ENCODE assay signal across 14 cellular contexts in genomic region chr3:156749244-156749643, GRCh38.
DNase-seq lines count a peak whose midpoint lies in the region; ATAC-seq, FAIRE-seq and TF ChIP-seq lines count a peak whose summit lies in the region.
"Had no signal": no experiment of that assay in that cellular context is flagged by ENCODE, and none has a peak within 500 bp of the region (broad histone marks: within the 10 kb centered on the region; RNA-seq: fewer than 3 reads in every experiment).

No MANE protein-coding gene starts in this region.

- H3K27me3 Mint-ChIP-seq in brain (peaks cover 8% of the 10 kb centered on the region), neural crest cell (ENCODE audit: low read depth) (peaks cover 4% of the 10 kb centered on the region)

- TF ChIP-seq POLR2A in erythroblast (IDR thresholded peaks at IDR 0.05; ENCODE audit: low read length): no peak

- H3K36me3 Mint-ChIP-seq in brain (no peaks in the 10 kb centered on the region), neural crest cell (ENCODE audit: low read depth) (peaks cover 8% of the 10 kb centered on the region)
- H3K36me3 Mint-ChIP-seq: CD14-positive monocyte had no signal

- peak overlapping the region in 3 of 5 experiments; percentile 77 to 89 (median 88) for H3K27ac Mint-ChIP-seq in brain
- H3K27ac Mint-ChIP-seq in neural crest cell (ENCODE audit: unreplicated experiment): peak overlapping the region; percentile 92
- H3K27ac Mint-ChIP-seq: activated CD8-positive, alpha-beta T cell treated with anti-CD3 and anti-CD28 coated beads, Interleukin-2, amount 10 ng/mL, durations not matched to agents 7 days and 5 days had no signal

- peak; percentile 18 for DNase-seq in EH (ENCODE audit: low read depth)
- peak; percentile 56 for DNase-seq in NCI-H146 (lab: John Stamatoyannopoulos, UW)
- DNase-seq in neural crest cell (ENCODE audit: low read depth, low spot score): peak; percentile 18
- DNase-seq in putamen (ENCODE audit: low spot score): no peak
- no peak for DNase-seq in erythroblast (lab: John Stamatoyannopoulos, UW)
- no peak for DNase-seq in urothelium cell line (ENCODE audit: low spot score)
- DNase-seq: activated CD8-positive, alpha-beta T cell treated with anti-CD3 and anti-CD28 coated beads, Interleukin-2, amount 10 ng/mL, durations not matched to agents 7 days and 5 days; activated naive CD4-positive, alpha-beta T cell; NCI-H345; RPMI8226 had no signal

- H3K9me3 Mint-ChIP-seq in brain: peaks cover 0 to 9% (median 0%) of the 10 kb centered on the region in 5 experiments
- peaks cover 6% of the 10 kb centered on the region for H3K9me3 Mint-ChIP-seq in neural crest cell
- H3K9me3 Mint-ChIP-seq: central memory CD8-positive, alpha-beta T cell had no signal

- H3K4me1 Mint-ChIP-seq in brain (peaks cover 42% of the 10 kb centered on the region), neural crest cell (peaks cover 32% of the 10 kb centered on the region)
- H3K4me1 Mint-ChIP-seq: central memory CD8-positive, alpha-beta T cell had no signal

- FAIRE-seq in urothelium cell line (lab: Jason Lieb, UNC): no peak

- peak overlapping the region in 1 of 5 experiments; percentile 39 for H3K4me3 Mint-ChIP-seq in brain
- no peak overlapping the region for H3K4me3 Mint-ChIP-seq in neural crest cell
- H3K4me3 Mint-ChIP-seq: activated CD8-positive, alpha-beta T cell treated with anti-CD3 and anti-CD28 coated beads, Interleukin-2, amount 10 ng/mL, durations not matched to agents 7 days and 5 days; CD14-positive monocyte; central memory CD8-positive, alpha-beta T cell had no signal

- ATAC-seq in HG02981 (IDR thresholded peaks at IDR 0.05; ENCODE audit: unreplicated experiment): no peak
- ATAC-seq: activated CD8-positive, alpha-beta T cell treated with anti-CD3 and anti-CD28 coated beads, Interleukin-2, amount 10 ng/mL, durations not matched to agents 7 days and 5 days had no signal

- no peak for TF ChIP-seq CTCF in brain (conservative IDR thresholded peaks at IDR 0.05)
- TF ChIP-seq CTCF in neural crest cell (conservative IDR thresholded peaks at IDR 0.05): no peak

Comparison
In these comparisons a context has a peak if more than half of its experiments do, and no peak if none do; other contexts are left out.
1. DNase-seq: peak in EH (single experiment), NCI-H146 (single experiment) and neural crest cell (single experiment); none in putamen (single experiment), erythroblast (0 of 2) and urothelium cell line (single experiment).